In genomic region chr6:30101939-30102700, GRCh38 we compare ENCODE assay signal across 8 cellular contexts. TPM values are rescaled to one million over a fixed set of nuclear protein-coding genes. Genes with fewer than 3 reads are reported as not detected.
DNase-seq lines count a peak whose midpoint lies in the region; ATAC-seq and TF ChIP-seq lines count a peak whose summit lies in the region.

No MANE protein-coding gene starts in this region.

- no peaks in the 10 kb centered on the region for H3K9me3 Mint-ChIP-seq in activated naive CD8-positive, alpha-beta T cell treated with anti-CD3 and anti-CD28 coated beads, Interleukin-2, amount 50 U/mL, for 24 hours
- no peaks in the 10 kb centered on the region for H3K9me3 Mint-ChIP-seq in osteocyte (ENCODE audit: unreplicated experiment)

- H3K36me3 Mint-ChIP-seq in activated naive CD8-positive, alpha-beta T cell treated with anti-CD3 and anti-CD28 coated beads, Interleukin-2, amount 50 U/mL, for 24 hours (ENCODE audit: low read depth): no peaks in the 10 kb centered on the region
- no peaks in the 10 kb centered on the region for H3K36me3 Mint-ChIP-seq in osteocyte (ENCODE audit: unreplicated experiment)

- H3F3A ChIP-seq in SU-DHL-6 (ENCODE audit: insufficient read depth): peaks cover 5% of the 10 kb centered on the region

- H3K27ac ChIP-seq in AG04450 (ENCODE audit: low read depth, low read length) (peak overlapping the region; percentile 39), Karpas-422 (ENCODE audit: low read length) (no peak overlapping the region), SU-DHL-6 (ENCODE audit: low read depth, low read length) (no peak overlapping the region), thymus (ENCODE audit: low read depth) (no peak overlapping the region)

- no peaks in the 10 kb centered on the region for H3K9me2 ChIP-seq in Karpas-422 (replicated peaks; ENCODE audit: insufficient read depth, low read length)
- no peaks in the 10 kb centered on the region for H3K9me2 ChIP-seq in SU-DHL-6 (replicated peaks; ENCODE audit: insufficient read depth, low read length)

- DNase-seq in AG04450 (ENCODE audit: low read depth, low spot score) (peak; percentile 43), Karpas-422 (peak; percentile 82), Right ventricle myocardium superior (peak; percentile 96), osteocyte (ENCODE audit: extremely low spot score, unreplicated experiment) (peak; percentile 95)
- DNase-seq in activated naive CD8-positive, alpha-beta T cell treated with anti-CD3 and anti-CD28 coated beads, Interleukin-2, amount 50 U/mL, for 24 hours: peak; percentile 85

- H3K79me2 ChIP-seq in Karpas-422 (ENCODE audit: low read length) (no peaks in the 10 kb centered on the region), SU-DHL-6 (ENCODE audit: insufficient read depth, low read length) (no peaks in the 10 kb centered on the region)

- intact Hi-C loops in Right ventricle myocardium superior (cut with DNase I): loop anchor here (2.0 kb wide), 1 partner anchor 29 kb away; no protein-coding TSS in a partner anchor

- no peak overlapping the region for H3K27ac Mint-ChIP-seq in activated naive CD8-positive, alpha-beta T cell treated with anti-CD3 and anti-CD28 coated beads, Interleukin-2, amount 50 U/mL, for 24 hours
- peak overlapping the region; percentile 50 for H3K27ac Mint-ChIP-seq in osteocyte (ENCODE audit: unreplicated experiment)

- H3K9ac ChIP-seq in Karpas-422 (ENCODE audit: low read length) (peak overlapping the region; percentile 49), SU-DHL-6 (ENCODE audit: low read length) (peak overlapping the region; percentile 46)

- H4K20me1 ChIP-seq in Karpas-422 (ENCODE audit: insufficient read depth, low read depth, low read length): no peaks in the 10 kb centered on the region
- no peaks in the 10 kb centered on the region for H4K20me1 ChIP-seq in SU-DHL-6 (ENCODE audit: low read depth, low read length)

- CTCF ChIA-PET in AG04450 (lab: Charles Lee): interaction anchor here (0.6 to 6.8 kb wide), 13 partner anchors 10 to 139 kb away, joined by 3 to 236 read pairs (median 4); no protein-coding TSS in a partner anchor

- peak overlapping the region; percentile 76 for H3K4me2 ChIP-seq in Karpas-422 (ENCODE audit: low read depth, low read length, poor library complexity, severe bottlenecking)
- peak overlapping the region; percentile 67 for H3K4me2 ChIP-seq in SU-DHL-6 (ENCODE audit: low read depth, low read length, poor library complexity, severe bottlenecking)

- TF ChIP-seq CTCF in AG04450 (IDR thresholded peaks at IDR 0.05; ENCODE audit: low read depth, low read length) (no peak; the same call in 1 of the 2 replicates), SU-DHL-6 (IDR thresholded peaks at IDR 0.05; ENCODE audit: insufficient read depth, low read length, poor library complexity, severe bottlenecking) (no peak), osteocyte (IDR thresholded peaks at IDR 0.05) (peak; percentile 40)

- H3K4me3 Mint-ChIP-seq in activated naive CD8-positive, alpha-beta T cell treated with anti-CD3 and anti-CD28 coated beads, Interleukin-2, amount 50 U/mL, for 24 hours: peak overlapping the region; percentile 78
- peak overlapping the region; percentile 73 for H3K4me3 Mint-ChIP-seq in osteocyte (ENCODE audit: unreplicated experiment)

- WGBS in thymus: 19% methylated on average over 48 of the region's 48 CpGs

- H2AFZ ChIP-seq in Karpas-422 (ENCODE audit: low read length) (peak overlapping the region; percentile 73; the same call in 1 of the 2 replicates), SU-DHL-6 (ENCODE audit: low read depth, low read length, severe bottlenecking) (peak overlapping the region; percentile 83)

- no peaks in the 10 kb centered on the region for H3K9me3 ChIP-seq in AG04450 (ENCODE audit: control insufficient read depth, insufficient read depth, low read length)
- no peaks in the 10 kb centered on the region for H3K9me3 ChIP-seq in Karpas-422 (ENCODE audit: low read length)
- no peaks in the 10 kb centered on the region for H3K9me3 ChIP-seq in SU-DHL-6 (ENCODE audit: insufficient read depth, low read length)
- no peaks in the 10 kb centered on the region for H3K9me3 ChIP-seq in thymus (ENCODE audit: control insufficient read depth)

- H3K27me3 ChIP-seq in AG04450 (ENCODE audit: control insufficient read depth, insufficient read depth, low read length): peaks cover 60% of the 10 kb centered on the region
- H3K27me3 ChIP-seq in Karpas-422 (ENCODE audit: low read length): no peaks in the 10 kb centered on the region
- no peaks in the 10 kb centered on the region for H3K27me3 ChIP-seq in SU-DHL-6 (ENCODE audit: low read length)
- H3K27me3 ChIP-seq in thymus (ENCODE audit: control insufficient read depth, insufficient read depth): peaks cover 41% of the 10 kb centered on the region

- H3K4me1 ChIP-seq in Karpas-422 (ENCODE audit: low read length) (peaks cover 37% of the 10 kb centered on the region), thymus (ENCODE audit: control insufficient read depth, insufficient read depth, low read length) (peaks cover 18% of the 10 kb centered on the region)

- peak; percentile 36 for TF ChIP-seq POLR2A in GM19193 (IDR thresholded peaks at IDR 0.05; ENCODE audit: extremely low read depth, insufficient read depth, insufficient read length)

- H3K27me3 Mint-ChIP-seq in activated naive CD8-positive, alpha-beta T cell treated with anti-CD3 and anti-CD28 coated beads, Interleukin-2, amount 50 U/mL, for 24 hours: peaks cover 51% of the 10 kb centered on the region
- peaks cover 57% of the 10 kb centered on the region for H3K27me3 Mint-ChIP-seq in osteocyte (ENCODE audit: unreplicated experiment)

- peaks cover 44% of the 10 kb centered on the region for H3K4me1 Mint-ChIP-seq in activated naive CD8-positive, alpha-beta T cell treated with anti-CD3 and anti-CD28 coated beads, Interleukin-2, amount 50 U/mL, for 24 hours
- H3K4me1 Mint-ChIP-seq in osteocyte (ENCODE audit: unreplicated experiment): peaks cover 31% of the 10 kb centered on the region

- H3K4me3 ChIP-seq in AG04450 (ENCODE audit: low read depth, low read length): peak overlapping the region; percentile 59
- H3K4me3 ChIP-seq in Karpas-422 (ENCODE audit: low read length): peak overlapping the region; percentile 53; the same call in 1 of the 2 replicates
- peak overlapping the region; percentile 43 for H3K4me3 ChIP-seq in SU-DHL-6 (ENCODE audit: insufficient read depth, low read length, poor library complexity, severe bottlenecking)
- peak overlapping the region; percentile 48 for H3K4me3 ChIP-seq in thymus (ENCODE audit: low read length)

- ATAC-seq in activated naive CD8-positive, alpha-beta T cell treated with anti-CD3 and anti-CD28 coated beads, Interleukin-2, amount 50 U/mL, for 24 hours: peak; percentile 75
- peak; percentile 98 for ATAC-seq in Right ventricle myocardium superior (ENCODE audit: poor library complexity)

- POLR2A ChIA-PET in AG04450 (lab: Yijun Ruan, JAX): interaction anchor here (1.0 kb wide), 1 partner anchor 41 kb away, joined by 3 read pairs; the partner anchor contains the start of gene POLR1H

- no peaks in the 10 kb centered on the region for H3K36me3 ChIP-seq in Karpas-422 (ENCODE audit: insufficient read depth, low read length)
- no peaks in the 10 kb centered on the region for H3K36me3 ChIP-seq in SU-DHL-6 (ENCODE audit: low read length)
- H3K36me3 ChIP-seq in thymus (ENCODE audit: control insufficient read depth, insufficient read depth): no peaks in the 10 kb centered on the region

RNA-seq across cellular contexts. Expression of gene TRIM31, which starts 10.8 kb away (rescaled TPM):
- not detected in 2 replicates for polyA plus RNA-seq in AG04450 (2011; rRNA removed)
- not detected in 2 replicates for polyA minus RNA-seq in AG04450 (2011; rRNA and poly(A)+ RNA removed)
- total RNA-seq in Karpas-422 (2014; rRNA removed; shearing (Covaris generic); ENCODE audit: low replicate concordance): not detected in 2 replicates
- total RNA-seq in Right ventricle myocardium superior: not detected
- not detected in 2 replicates for total RNA-seq in osteocyte
- 1.4 TPM for polyA plus RNA-seq in thymus

RNA-seq across cellular contexts. Expression of gene RNF39, which starts 26.6 kb away (rescaled TPM):
- polyA plus RNA-seq in AG04450 (2011; rRNA removed) (not detected in 2 replicates), thymus (2.0 TPM)
- not detected in 2 replicates for polyA minus RNA-seq in AG04450 (2011; rRNA and poly(A)+ RNA removed)
- total RNA-seq in Karpas-422 (2014; rRNA removed; shearing (Covaris generic); ENCODE audit: low replicate concordance): not detected in 2 replicates
- total RNA-seq in Right ventricle myocardium superior (not detected), osteocyte (not detected in 2 replicates)

RNA-seq across cellular contexts. Expression of gene TRIM40, which starts 33.8 kb away (rescaled TPM):
- polyA plus RNA-seq in AG04450 (2011; rRNA removed): not detected in 2 replicates
- not detected in 2 replicates for polyA minus RNA-seq in AG04450 (2011; rRNA and poly(A)+ RNA removed)
- not detected in 2 replicates for total RNA-seq in Karpas-422 (2014; rRNA removed; shearing (Covaris generic); ENCODE audit: low replicate concordance)
- not detected for total RNA-seq in Right ventricle myocardium superior
- not detected in 2 replicates for total RNA-seq in osteocyte
- 0.16 TPM for polyA plus RNA-seq in thymus

RNA-seq across cellular contexts. Expression of gene PPP1R11, which starts 35.1 kb away (rescaled TPM):
- 49.8 and 53.5 TPM in 2 replicates for polyA plus RNA-seq in AG04450 (2011; rRNA removed)
- polyA minus RNA-seq in AG04450 (2011; rRNA and poly(A)+ RNA removed): 21.7 and 22.3 TPM in 2 replicates
- 26.6 and 31.5 TPM in 2 replicates for total RNA-seq in Karpas-422 (2014; rRNA removed; shearing (Covaris generic); ENCODE audit: low replicate concordance)
- 40.9 TPM for total RNA-seq in Right ventricle myocardium superior
- 46.8 and 52.9 TPM in 2 replicates for total RNA-seq in osteocyte
- polyA plus RNA-seq in thymus: 50.5 TPM

RNA-seq across cellular contexts. Expression of gene POLR1H, which starts 41.1 kb away (rescaled TPM):
- polyA plus RNA-seq in AG04450 (2011; rRNA removed) (25.0 and 25.1 TPM in 2 replicates), thymus (91.0 TPM)
- 8.2 and 10.7 TPM in 2 replicates for polyA minus RNA-seq in AG04450 (2011; rRNA and poly(A)+ RNA removed)
- 64.3 and 85.1 TPM in 2 replicates for total RNA-seq in Karpas-422 (2014; rRNA removed; shearing (Covaris generic); ENCODE audit: low replicate concordance)
- total RNA-seq in Right ventricle myocardium superior (12.2 TPM), osteocyte (20.1 and 20.4 TPM in 2 replicates)

Comparison
In these comparisons a context has a peak if more than half of its experiments do, and no peak if none do; other contexts are left out.
1. DNase-seq: peak in every context shown above with its lines; median percentile 96 in Right ventricle myocardium superior; 95 in osteocyte; 85 in activated naive CD8-positive, alpha-beta T cell treated with anti-CD3 and anti-CD28 coated beads, Interleukin-2, amount 50 U/mL, for 24 hours; 82 in Karpas-422; 43 in AG04450.